14 cellular contexts compared by ENCODE assay signal in genomic region chr18:60232541-60232940, GRCh38.
A peak's percentile ranks its signal among the peaks of the same experiment; 100 is the strongest.
DNase-seq lines count a peak whose midpoint lies in the region; ATAC-seq, FAIRE-seq and TF ChIP-seq lines count a peak whose summit lies in the region.
"Had no signal": no experiment of that assay in that cellular context is flagged by ENCODE, and none has a peak within 500 bp of the region (broad histone marks: within the 10 kb centered on the region; RNA-seq: fewer than 3 reads in every experiment).

No MANE protein-coding gene starts in this region.

- H3K4me1 Mint-ChIP-seq in activated CD4-positive, alpha-beta T cell treated with anti-CD3 and anti-CD28 coated beads, Interleukin-2, amount 10 ng/mL, durations not matched to agents 24 days and 14 days = no peaks in the 10 kb centered on the region
- H3K4me1 Mint-ChIP-seq: activated naive CD4-positive, alpha-beta T cell treated with anti-CD3 and anti-CD28 coated beads, Interleukin-2, amount 10 ng/mL, durations not matched to agents 7 days and 5 days had no signal

- no peak overlapping the region for H3K27ac ChIP-seq in psoas muscle
- H3K27ac ChIP-seq: SJSA1, stomach had no signal

- no peak for ATAC-seq in psoas muscle
- ATAC-seq in HG03565 (IDR thresholded peaks at IDR 0.05; ENCODE audit: unreplicated experiment) = no peak

- H3K4me3 Mint-ChIP-seq in activated CD4-positive, alpha-beta T cell treated with anti-CD3 and anti-CD28 coated beads, Interleukin-2, amount 10 ng/mL, durations not matched to agents 24 days and 14 days = no peak overlapping the region
- H3K4me3 Mint-ChIP-seq: activated naive CD4-positive, alpha-beta T cell treated with anti-CD3 and anti-CD28 coated beads, Interleukin-2, amount 10 ng/mL, durations not matched to agents 7 days and 5 days had no signal

- no peaks in the 10 kb centered on the region for H3K27me3 Mint-ChIP-seq in activated CD4-positive, alpha-beta T cell treated with anti-CD3 and anti-CD28 coated beads, Interleukin-2, amount 10 ng/mL, durations not matched to agents 24 days and 14 days
- H3K27me3 Mint-ChIP-seq: activated naive CD4-positive, alpha-beta T cell treated with anti-CD3 and anti-CD28 coated beads, Interleukin-2, amount 10 ng/mL, durations not matched to agents 7 days and 5 days had no signal

- H3K9me3 Mint-ChIP-seq in activated CD4-positive, alpha-beta T cell treated with anti-CD3 and anti-CD28 coated beads, Interleukin-2, amount 10 ng/mL, durations not matched to agents 24 days and 14 days = no peaks in the 10 kb centered on the region

- H3K36me3 ChIP-seq in bronchial epithelial cell (ENCODE audit: control insufficient read depth, insufficient read depth, low read length) (no peaks in the 10 kb centered on the region), psoas muscle (ENCODE audit: insufficient read depth in 1 of 2, low read depth in 1 of 2) (no peaks in the 10 kb centered on the region)
- H3K36me3 ChIP-seq: SJSA1, stomach had no signal

- no peaks in the 10 kb centered on the region for H3K27me3 ChIP-seq in bronchial epithelial cell (ENCODE audit: control insufficient read depth, insufficient read depth, low read length)
- H3K27me3 ChIP-seq in psoas muscle (ENCODE audit: insufficient read depth in 3 of 3, low read length in 2 of 3) = no peaks in the 10 kb centered on the region
- H3K27me3 ChIP-seq: SJSA1, stomach had no signal

- DNase-seq in NCI-H2171 treated with DMSO at 0.1 percent for 48 hours (lab: John Stamatoyannopoulos, UW) (peak; percentile 17), NCI-H2171 (lab: John Stamatoyannopoulos, UW) (no peak), HTR-8/SVneo (ENCODE audit: insufficient read length, low spot score) (peak; percentile 5), bronchial epithelial cell (ENCODE audit: low read depth) (peak; percentile 97), lower leg skin (ENCODE audit: low spot score in 2 of 2) (no peak), psoas muscle (no peak)
- DNase-seq in activated CD4-positive, alpha-beta T cell treated with anti-CD3 and anti-CD28 coated beads, Interleukin-2, amount 10 ng/mL, durations not matched to agents 24 days and 14 days = no peak
- DNase-seq: 8988T; activated naive CD4-positive, alpha-beta T cell treated with anti-CD3 and anti-CD28 coated beads, Interleukin-2, amount 10 ng/mL, durations not matched to agents 7 days and 5 days; effector memory CD4-positive, alpha-beta T cell; kidney; stomach had no signal

- no peaks in the 10 kb centered on the region for H3K4me1 ChIP-seq in psoas muscle
- H3K4me1 ChIP-seq: SJSA1, stomach had no signal

- H3K4me3 ChIP-seq in bronchial epithelial cell (ENCODE audit: low read depth, low read length) = no peak overlapping the region
- no peak overlapping the region for H3K4me3 ChIP-seq in lower leg skin (ENCODE audit: low read depth, poor library complexity, severe bottlenecking)
- no peak overlapping the region for H3K4me3 ChIP-seq in psoas muscle
- H3K4me3 ChIP-seq: SJSA1, stomach had no signal

- no peak overlapping the region for H3K27ac Mint-ChIP-seq in activated CD4-positive, alpha-beta T cell treated with anti-CD3 and anti-CD28 coated beads, Interleukin-2, amount 10 ng/mL, durations not matched to agents 24 days and 14 days
- H3K27ac Mint-ChIP-seq: activated naive CD4-positive, alpha-beta T cell treated with anti-CD3 and anti-CD28 coated beads, Interleukin-2, amount 10 ng/mL, durations not matched to agents 7 days and 5 days had no signal

- H3K9me3 ChIP-seq in psoas muscle = no peaks in the 10 kb centered on the region
- H3K9me3 ChIP-seq: SJSA1, stomach had no signal

- FAIRE-seq in HTR-8/SVneo (lab: Jason Lieb, UNC) (no peak), bronchial epithelial cell (lab: Jason Lieb, UNC) (no peak)

- H3K36me3 Mint-ChIP-seq in activated CD4-positive, alpha-beta T cell treated with anti-CD3 and anti-CD28 coated beads, Interleukin-2, amount 10 ng/mL, durations not matched to agents 24 days and 14 days (ENCODE audit: low read depth) = no peaks in the 10 kb centered on the region
- H3K36me3 Mint-ChIP-seq: activated naive CD4-positive, alpha-beta T cell treated with anti-CD3 and anti-CD28 coated beads, Interleukin-2, amount 10 ng/mL, durations not matched to agents 7 days and 5 days had no signal

- TF ChIP-seq CTCF in bronchial epithelial cell (IDR thresholded peaks at IDR 0.05; ENCODE audit: insufficient read depth, low read length, severe bottlenecking) (no peak), lower leg skin (IDR thresholded peaks at IDR 0.05) (no peak), psoas muscle (IDR thresholded peaks at IDR 0.05) (no peak)

- intact Hi-C loops in lower leg skin (cut with DNase I; ENCODE audit: low total_unique reads) = no loop called here
- intact Hi-C loops in psoas muscle (cut with DNase I) = no loop called here
- intact Hi-C loops in activated CD4-positive, alpha-beta T cell treated with anti-CD3 and anti-CD28 coated beads, Interleukin-2, amount 10 ng/mL, durations not matched to agents 24 days and 14 days (cut with micrococcal nuclease) = no loop called here

- TF ChIP-seq POLR2A in lower leg skin (IDR thresholded peaks at IDR 0.05) = no peak

Comparison
In these comparisons a context has a peak if more than half of its experiments do, and no peak if none do; other contexts are left out.
1. DNase-seq: peak in NCI-H2171 treated with DMSO at 0.1 percent for 48 hours (single experiment), HTR-8/SVneo (single experiment) and bronchial epithelial cell (single experiment); none in NCI-H2171 (single experiment), lower leg skin (0 of 2), psoas muscle (0 of 2) and activated CD4-positive, alpha-beta T cell treated with anti-CD3 and anti-CD28 coated beads, Interleukin-2, amount 10 ng/mL, durations not matched to agents 24 days and 14 days (single experiment).